Comparison of ENCODE assay signal across 8 cellular contexts in the genomic region with DNA sequence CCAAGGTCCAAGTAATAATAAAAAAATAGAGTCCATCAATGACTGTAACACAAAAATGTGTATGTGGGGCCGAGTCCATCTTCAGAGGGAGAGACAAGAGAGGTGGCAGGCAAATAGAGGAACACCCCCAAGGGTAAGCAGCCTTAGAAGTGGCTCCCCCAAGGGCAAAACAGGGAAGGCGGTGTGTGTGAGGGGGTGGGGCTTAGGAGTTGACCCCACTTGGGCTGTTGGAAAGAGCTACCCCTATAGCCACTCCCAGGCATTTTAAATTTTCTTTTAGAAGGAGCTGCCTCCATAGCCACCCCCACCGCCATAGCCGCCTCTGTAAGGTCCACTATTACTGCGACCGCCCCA. TPM values are rescaled to one million over a fixed set of nuclear protein-coding genes. Genes with fewer than 3 reads are reported as not detected.
DNase-seq lines count a peak whose midpoint lies in the region; ATAC-seq and TF ChIP-seq lines count a peak whose summit lies in the region.

No MANE protein-coding gene starts in this region.

- H3K27ac ChIP-seq in heart left ventricle = peak overlapping the region; percentile 94 to 100 (median 99)
- H3K27ac ChIP-seq in urinary bladder (ENCODE audit: low read depth) = peak overlapping the region; percentile 96

- peak overlapping the region; percentile 58 to 97 (median 82) for H3K4me3 ChIP-seq in heart left ventricle
- H3K4me3 ChIP-seq in urinary bladder (ENCODE audit: low read depth, low read length) = peak overlapping the region; percentile 61

- H3K4me1 ChIP-seq in heart left ventricle = peaks cover 2 to 44% (median 27%) of the 10 kb centered on the region in 12 donors
- no peaks in the 10 kb centered on the region for H3K4me1 ChIP-seq in urinary bladder (ENCODE audit: insufficient read depth)

- H3K9me3 ChIP-seq in heart left ventricle = no peaks in the 10 kb centered on the region

- peaks cover 28% of the 10 kb centered on the region for H3K4me1 Mint-ChIP-seq in chondrocyte (ENCODE audit: low read depth)

- WGBS in heart left ventricle, 4 donors = 1 to 2% (median 2%) methylated on average over 6 of the region's 6 CpGs
- whole genome bisulfite sequencing in urinary bladder = under 1% methylated on average over 6 of the region's 6 CpGs

- ATAC-seq in heart left ventricle (peak in 3 of 4 donors; percentile 0 to 18 (median 0)), Right ventricle myocardium superior (ENCODE audit: poor library complexity) (no peak), GM18520 (IDR thresholded peaks at IDR 0.05; ENCODE audit: unreplicated experiment) (no peak)

- intact Hi-C loops in heart left ventricle (cut with DNase I) (loop anchor here in 2 of 10 donors (5.0 to 10.0 kb wide), 2 partner anchors 134 to 282 kb away; partner anchors contain the start of genes FAM13B (in 1 of the 2) and PKD2L2 (in 1 of the 2)), Right ventricle myocardium superior (cut with DNase I) (loop anchor here (10.0 kb wide), 1 partner anchor 382 kb away; the partner anchor contains the start of gene NME5)

- TF ChIP-seq POLR2A in heart left ventricle (IDR thresholded peaks at IDR 0.05) = no peak

- H3K36me3 Mint-ChIP-seq in chondrocyte (ENCODE audit: low read depth) = peaks cover 11% of the 10 kb centered on the region

- peaks cover 3% of the 10 kb centered on the region for H3K27me3 Mint-ChIP-seq in chondrocyte (ENCODE audit: low read depth)

- H3K36me3 ChIP-seq in heart left ventricle = peaks cover 0 to 23% (median 0%) of the 10 kb centered on the region in 9 donors
- H3K36me3 ChIP-seq in urinary bladder (ENCODE audit: insufficient read depth) = no peaks in the 10 kb centered on the region

- DNase-seq in heart left ventricle = peak in 3 of 5 donors; percentile 20 to 46 (median 25)
- DNase-seq in Right ventricle myocardium superior = no peak
- DNase-seq in RPMI8226 = peak; percentile 41
- no peak for DNase-seq in chondrocyte (ENCODE audit: low spot score)
- DNase-seq in medulla oblongata (ENCODE audit: extremely low spot score) = peak; percentile 29
- no peak for DNase-seq in KG1 (lab: John Stamatoyannopoulos, UW)

- no peaks in the 10 kb centered on the region for H3K27me3 ChIP-seq in heart left ventricle

- peak overlapping the region; percentile 100 for H3K27ac Mint-ChIP-seq in chondrocyte (ENCODE audit: unreplicated experiment)

- TF ChIP-seq CTCF in heart left ventricle (IDR thresholded peaks at IDR 0.05) (no peak), chondrocyte (IDR thresholded peaks at IDR 0.05) (no peak)

- peak overlapping the region; percentile 100 for H3K4me3 Mint-ChIP-seq in chondrocyte (ENCODE audit: unreplicated experiment)

- no peaks in the 10 kb centered on the region for H3K9me3 Mint-ChIP-seq in chondrocyte (ENCODE audit: low read depth)

RNA-seq across cellular contexts. Expression of gene HNRNPA0, which starts 1.3 kb away (rescaled TPM):
- 10 to 100 TPM in 7 of 9 donors, 1 to 10 TPM in 2; 4.0 to 21.0 (median 14.2) TPM for total RNA-seq in heart left ventricle
- polyA plus RNA-seq in heart left ventricle = 10 to 100 TPM in 1 of 2 donors, 1 to 10 TPM in 1; 9.4 to 27.6 TPM
- 12.1 TPM for total RNA-seq in Right ventricle myocardium superior
- 34.0 to 40.4 TPM (median 35.0 TPM) in 3 replicates for total RNA-seq in chondrocyte
- total RNA-seq in urinary bladder = 22.3 TPM
- 38.5 TPM for polyA plus RNA-seq in urinary bladder

RNA-seq across cellular contexts. Expression of gene KLHL3, which starts 17.0 kb away (rescaled TPM):
- total RNA-seq in heart left ventricle (10 to 100 TPM; 16.9 to 77.6 (median 26.1) TPM), Right ventricle myocardium superior (22.3 TPM), chondrocyte (1.6 to 3.1 TPM (median 1.9 TPM) in 3 replicates), urinary bladder (12.0 TPM)
- polyA plus RNA-seq in heart left ventricle (10 to 100 TPM in 1 of 2 donors, 1 to 10 TPM in 1; 8.3 to 54.6 TPM), urinary bladder (3.1 TPM)

Comparison
In these comparisons a context has a peak if more than half of its experiments do, and no peak if none do; other contexts are left out.
1. ATAC-seq: peak in heart left ventricle (3 of 4); none in Right ventricle myocardium superior (single experiment) and GM18520 (single experiment).
2. DNase-seq: peak in heart left ventricle (3 of 5), RPMI8226 (single experiment) and medulla oblongata (single experiment); none in Right ventricle myocardium superior (single experiment), chondrocyte (single experiment) and KG1 (single experiment).